Comparison of ENCODE assay signal across 1 cellular context in genomic region chr11:117441146-117441975, GRCh38.
TF ChIP-seq lines count a peak whose summit lies in the region.

No MANE protein-coding gene starts in this region.

TF ChIP-seq in WTC11, 78 proteins besides CTCF, POLR2A, EP300 and RAD21 (continued from another document):
- TF ChIP-seq E2F4 (CRISPR knock-in tag; IDR thresholded peaks at IDR 0.05; ENCODE audit: borderline replicate concordance, low read depth) (no peak), ELF4 (CRISPR knock-in tag; IDR thresholded peaks at IDR 0.05; ENCODE audit: low read depth) (no peak), ZNF423 (CRISPR knock-in tag; IDR thresholded peaks at IDR 0.05) (no peak), ZNF671 (CRISPR knock-in tag; IDR thresholded peaks at IDR 0.05) (no peak), IRF2 (CRISPR knock-in tag; IDR thresholded peaks at IDR 0.05; ENCODE audit: borderline replicate concordance, low read depth) (no peak)
